ENCODE assay signal across 14 cellular contexts in genomic region chr2:126731353-126731752, GRCh38.
DNase-seq lines count a peak whose midpoint lies in the region; ATAC-seq lines count a peak whose summit lies in the region.
"Had no signal": no experiment of that assay in that cellular context is flagged by ENCODE, and none has a peak within 500 bp of the region (broad histone marks: within the 10 kb centered on the region; RNA-seq: fewer than 3 reads in every experiment).

No MANE protein-coding gene starts in this region.

- H2AFZ ChIP-seq in trophoblast cell (ENCODE audit: insufficient read depth, low read length, poor library complexity): no peak overlapping the region
- H2AFZ ChIP-seq: GM23338 had no signal

- no peak for ATAC-seq in T-helper 17 cell
- ATAC-seq in GM21390 (IDR thresholded peaks at IDR 0.05; ENCODE audit: unreplicated experiment): no peak
- ATAC-seq in GM18873 (IDR thresholded peaks at IDR 0.05; ENCODE audit: low FRiP score, unreplicated experiment): no peak
- ATAC-seq: CD8-positive, alpha-beta T cell; GM23338; HCT116 had no signal

- H4K91ac ChIP-seq in trophoblast cell (ENCODE audit: low read depth, low read length): no peak overlapping the region

- no peak overlapping the region for H2BK5ac ChIP-seq in trophoblast cell (ENCODE audit: low read depth, low read length, poor library complexity)

- H3K79me1 ChIP-seq in trophoblast cell (ENCODE audit: low read length): no peaks in the 10 kb centered on the region

- H3K36me3 Mint-ChIP-seq in T-helper 17 cell (ENCODE audit: low read depth): no peaks in the 10 kb centered on the region
- H3K36me3 Mint-ChIP-seq: CD8-positive, alpha-beta T cell had no signal

- H3K4me2 ChIP-seq in trophoblast cell (ENCODE audit: low read length): no peak overlapping the region
- H3K4me2 ChIP-seq: GM23338 had no signal

- H3K9me3 ChIP-seq in T-helper 17 cell (ENCODE audit: control insufficient read depth, low read length, poor library complexity, severe bottlenecking) (no peaks in the 10 kb centered on the region), trophoblast cell (ENCODE audit: insufficient read depth, low read depth, low read length) (peaks cover 2% of the 10 kb centered on the region)
- H3K9me3 ChIP-seq: Caco-2 had no signal

- no peak overlapping the region for H3K14ac ChIP-seq in trophoblast cell (ENCODE audit: low read length)

- no peaks in the 10 kb centered on the region for H3K27me3 ChIP-seq in trophoblast cell (ENCODE audit: insufficient read depth, low read length)

- no peak overlapping the region for H2AK5ac ChIP-seq in trophoblast cell (ENCODE audit: low read length)

- H3K4me3 ChIP-seq in trophoblast cell (ENCODE audit: low read depth, low read length): no peak overlapping the region
- H3K4me3 ChIP-seq: GM23338 had no signal

- H3K4me1 ChIP-seq in trophoblast cell (ENCODE audit: control insufficient read depth in 1 of 2, insufficient read depth in 2 of 2, low read length in 2 of 2): no peaks in the 10 kb centered on the region
- H3K4me1 ChIP-seq: Caco-2 had no signal

- H3K4me1 Mint-ChIP-seq in T-helper 17 cell: peaks cover 4% of the 10 kb centered on the region
- H3K4me1 Mint-ChIP-seq: GM23338, H9 had no signal

- peak overlapping the region; percentile 42 for H3K23ac ChIP-seq in trophoblast cell (ENCODE audit: low read length)

- H3K27me3 Mint-ChIP-seq in T-helper 17 cell: no peaks in the 10 kb centered on the region

- no peak overlapping the region for H4K12ac ChIP-seq in trophoblast cell (ENCODE audit: low read depth, low read length)

- H2BK120ac ChIP-seq in trophoblast cell (ENCODE audit: insufficient read depth, low read length, poor library complexity): no peak overlapping the region

- DNase-seq in T-helper 17 cell (no peak), islet precursor cell (peak; percentile 38), trophoblast cell (no peak)
- no peak for DNase-seq in activated naive CD4-positive, alpha-beta T cell treated with Interleukin-2 at 50 U/mL for 16 hours
- DNase-seq: C1 segment of cervical spinal cord, Caco-2, DMS153, DND-41, H9 had no signal

- no peak overlapping the region for H3K18ac ChIP-seq in trophoblast cell (ENCODE audit: low read length)

- H2BK12ac ChIP-seq in trophoblast cell (ENCODE audit: low read length): no peak overlapping the region

- H3K4me3 Mint-ChIP-seq in T-helper 17 cell: no peak overlapping the region
- H3K4me3 Mint-ChIP-seq: CD8-positive, alpha-beta T cell; GM23338; H9 had no signal

- WGBS in trophoblast cell (ENCODE audit: extremely low coverage, insufficient coverage, insufficient read length): no CpG with 5 or more reads among the region's 5 CpGs

- no peaks in the 10 kb centered on the region for H3K36me3 ChIP-seq in trophoblast cell (ENCODE audit: control insufficient read depth in 1 of 2, insufficient read depth in 2 of 2, low read length in 2 of 2)

- H3K79me2 ChIP-seq in trophoblast cell (ENCODE audit: control insufficient read depth, insufficient read depth, low read length, poor library complexity): no peaks in the 10 kb centered on the region

- H3K27ac ChIP-seq in trophoblast cell (ENCODE audit: low read depth, low read length): no peak overlapping the region

- H3K9ac ChIP-seq in trophoblast cell (ENCODE audit: low read length): no peak overlapping the region

- H4K8ac ChIP-seq in trophoblast cell (ENCODE audit: low read depth, low read length): no peak overlapping the region

- H3K4ac ChIP-seq in trophoblast cell (ENCODE audit: low read depth, low read length): no peak overlapping the region

- peak overlapping the region; percentile 2 for H3K27ac Mint-ChIP-seq in T-helper 17 cell
- H3K27ac Mint-ChIP-seq: CD8-positive, alpha-beta T cell; GM23338; H9 had no signal
